4 cellular contexts compared by ENCODE assay signal in genomic region chr2:129205766-129206165, GRCh38.
"Had no signal": no experiment of that assay in that cellular context is flagged by ENCODE, and none has a peak within 500 bp of the region (broad histone marks: within the 10 kb centered on the region; RNA-seq: fewer than 3 reads in every experiment).

No MANE protein-coding gene starts in this region.

- H3K4me3 ChIP-seq: GM23338 had no signal

- H3K4me2 ChIP-seq: GM23338 had no signal

- H3K4me3 Mint-ChIP-seq: GM23338, H9 had no signal

- H3K27ac Mint-ChIP-seq: GM23338, H9 had no signal

- H3K9me3 Mint-ChIP-seq: GM23338 had no signal

- DNase-seq: H9, HCEC 1CT, IMR-90 had no signal

- H2AFZ ChIP-seq: GM23338 had no signal

- H3K4me1 Mint-ChIP-seq: H9 had no signal
